ENCODE assay signal across 1 cellular context in genomic region chr1:27122652-27123051, GRCh38.
TF ChIP-seq lines count a peak whose summit lies in the region.

No MANE protein-coding gene starts in this region.

TF ChIP-seq in K562, 482 proteins besides CTCF, POLR2A, EP300 and RAD21 (continued from another document and continues in another):
- no peak for TF ChIP-seq TSHZ1 (CRISPR knock-in tag; IDR thresholded peaks at IDR 0.05)
- TF ChIP-seq EHMT2 (IDR thresholded peaks at IDR 0.05): peak; percentile 67
- TF ChIP-seq SMARCE1 (IDR thresholded peaks at IDR 0.05): peak; percentile 84
- peak; percentile 65 for TF ChIP-seq FOS (IDR thresholded peaks at IDR 0.05; ENCODE audit: extremely low read depth, insufficient read length)
- no peak for TF ChIP-seq ZBTB17 (CRISPR knock-in tag; IDR thresholded peaks at IDR 0.05)
- TF ChIP-seq ZNF584 (CRISPR knock-in tag; IDR thresholded peaks at IDR 0.05; ENCODE audit: low read depth): 0 out of 2 replicates have a peak, but pooled peaks have one; percentile 2
- no peak for TF ChIP-seq SFPQ (IDR thresholded peaks at IDR 0.05; ENCODE audit: low read depth, low read length)
- no peak for TF ChIP-seq ZNF354B (CRISPR knock-in tag; IDR thresholded peaks at IDR 0.05)
- 0 out of 4 replicates have a peak, but pooled peaks of 1 of the 2 experiments have one; percentile 19 for TF ChIP-seq MNT (conservative IDR thresholded peaks at IDR 0.05)
- TF ChIP-seq XRCC3 (IDR thresholded peaks at IDR 0.05): no peak
- TF ChIP-seq DACH1 (IDR thresholded peaks at IDR 0.05; ENCODE audit: partially characterized antibody): no peak
- TF ChIP-seq ARID1B (IDR thresholded peaks at IDR 0.05): peak; percentile 57
- TF ChIP-seq STAT5A (IDR thresholded peaks at IDR 0.05; ENCODE audit: borderline replicate concordance, low read length): no peak
- TF ChIP-seq THRAP3 (IDR thresholded peaks at IDR 0.05; ENCODE audit: borderline replicate concordance): no peak
- TF ChIP-seq MAZ (CRISPR knock-in tag; conservative IDR thresholded peaks at IDR 0.05 in 1 of 2, IDR thresholded peaks at IDR 0.05 in 1 of 2): peak in 1 of 2 experiments; percentile 80; a peak in 2 of 4 replicates
- TF ChIP-seq HNRNPK (IDR thresholded peaks at IDR 0.05; ENCODE audit: low read depth, low read length, poor library complexity, severe bottlenecking): no peak
- TF ChIP-seq CUX1 (CRISPR knock-in tag; IDR thresholded peaks at IDR 0.05): no peak
- no peak for TF ChIP-seq PBX2 (CRISPR knock-in tag; IDR thresholded peaks at IDR 0.05; ENCODE audit: low read depth)
- TF ChIP-seq PBX2 (tag; conservative IDR thresholded peaks at IDR 0.05; ENCODE audit: low read depth): no peak
- peak; percentile 35 for TF ChIP-seq ZFX (CRISPR knock-in tag; IDR thresholded peaks at IDR 0.05)
- no peak for TF ChIP-seq ELK1 (CRISPR knock-in tag; IDR thresholded peaks at IDR 0.05)
- TF ChIP-seq MTA3 (IDR thresholded peaks at IDR 0.05; ENCODE audit: borderline replicate concordance): no peak
- TF ChIP-seq HINFP (tag; conservative IDR thresholded peaks at IDR 0.05; ENCODE audit: low read depth): no peak
- 0 out of 2 replicates have a peak, but pooled peaks have one; percentile 26 for TF ChIP-seq MTA2 (IDR thresholded peaks at IDR 0.05; ENCODE audit: low read depth)
- no peak for TF ChIP-seq DIDO1 (tag; IDR thresholded peaks at IDR 0.05; ENCODE audit: low read depth)
- TF ChIP-seq ATF6 (CRISPR knock-in tag; IDR thresholded peaks at IDR 0.05): no peak
- no peak for TF ChIP-seq MED1 (CRISPR knock-in tag; IDR thresholded peaks at IDR 0.05; ENCODE audit: borderline replicate concordance)
- TF ChIP-seq PYGO2 (tag; IDR thresholded peaks at IDR 0.05): no peak
- no peak for TF ChIP-seq STAT6 (CRISPR knock-in tag; IDR thresholded peaks at IDR 0.05)
